Comparison of ENCODE assay signal across 21 cellular contexts in genomic region chr6:113287396-113287795, GRCh38.
A peak's percentile ranks its signal among the peaks of the same experiment; 100 is the strongest.
DNase-seq lines count a peak whose midpoint lies in the region; ATAC-seq and TF ChIP-seq lines count a peak whose summit lies in the region.
"Had no signal": no experiment of that assay in that cellular context is flagged by ENCODE, and none has a peak within 500 bp of the region (broad histone marks: within the 10 kb centered on the region; RNA-seq: fewer than 3 reads in every experiment).

No MANE protein-coding gene starts in this region.

- no peaks in the 10 kb centered on the region for H3K27me3 ChIP-seq in GM06990 (replicated peaks; ENCODE audit: control insufficient read depth, insufficient read depth, low read length)
- no peaks in the 10 kb centered on the region for H3K27me3 ChIP-seq in tibial nerve
- H3K27me3 ChIP-seq: BLaER1, brain microvascular endothelial cell, tibial artery had no signal

- WGBS in tibial nerve, 2 donors = 81 to 82% methylated on average over 2 of the region's 2 CpGs

- H3K36me3 ChIP-seq in GM06990 (ENCODE audit: control insufficient read depth, insufficient read depth, low read length) = no peaks in the 10 kb centered on the region
- no peaks in the 10 kb centered on the region for H3K36me3 ChIP-seq in tibial nerve
- H3K36me3 ChIP-seq: BLaER1, brain microvascular endothelial cell, left ventricle myocardium inferior, tibial artery had no signal

- ATAC-seq in GM18867 (IDR thresholded peaks at IDR 0.05; ENCODE audit: unreplicated experiment) (peak; percentile 76), GM21825 (IDR thresholded peaks at IDR 0.05; ENCODE audit: unreplicated experiment) (peak; percentile 66), HG03378 (IDR thresholded peaks at IDR 0.05; ENCODE audit: unreplicated experiment) (peak; percentile 84)
- ATAC-seq: HepG2; mucosa of descending colon; stimulated activated effector memory CD8-positive, alpha-beta T cell treated with anti-CD3 and anti-CD28 coated beads, Interleukin-12 subunit alpha, Interleukin-12 subunit beta, amount 100 ng/mL, for 72 hours had no signal

- TF ChIP-seq POLR2A in tibial nerve (IDR thresholded peaks at IDR 0.05) = no peak

- H3K4me3 ChIP-seq in GM06990 (replicated peaks; ENCODE audit: low read depth, low read length) (no peak overlapping the region), tibial nerve (no peak overlapping the region)
- H3K4me3 ChIP-seq: BLaER1, left ventricle myocardium inferior, mucosa of descending colon, tibial artery had no signal

- peaks cover 0 to 7% (median 0%) of the 10 kb centered on the region in 4 donors for H3K4me1 ChIP-seq in tibial nerve
- H3K4me1 ChIP-seq: BLaER1, left ventricle myocardium inferior, tibial artery had no signal

- H3K27ac ChIP-seq in tibial nerve = no peak overlapping the region
- H3K27ac ChIP-seq: BLaER1, brain microvascular endothelial cell, epithelial cell of prostate, left ventricle myocardium inferior, tibial artery had no signal

- peak; percentile 69 for DNase-seq in GM06990 (ENCODE audit: extremely low read depth, insufficient read length)
- DNase-seq in NCI-H82 (lab: John Stamatoyannopoulos, UW) = no peak
- no peak for DNase-seq in NCI-H1930 (lab: John Stamatoyannopoulos, UW)
- DNase-seq in SHP77 treated with DMSO at 0.1 percent for 48 hours (lab: John Stamatoyannopoulos, UW) = no peak
- no peak for DNase-seq in tibial nerve (ENCODE audit: low spot score in 2 of 2)
- DNase-seq: 8988T; activated naive CD8-positive, alpha-beta T cell treated with anti-CD3 and anti-CD28 coated beads, Interleukin-2, amount 10 ng/mL, durations not matched to agents 7 days and 5 days; brain microvascular endothelial cell; left ventricle myocardium inferior; mucosa of descending colon; NCI-H2029; NCI-H524; SHP77; tibial artery had no signal

- no peak for TF ChIP-seq EP300 in tibial nerve (IDR thresholded peaks at IDR 0.05)

- peaks cover 0 to 17% (median 4%) of the 10 kb centered on the region in 4 donors for H3K9me3 ChIP-seq in tibial nerve
- H3K9me3 ChIP-seq: BLaER1, mucosa of descending colon had no signal

- TF ChIP-seq CTCF in GM06990 (IDR thresholded peaks at IDR 0.05; ENCODE audit: insufficient read depth, low read length, poor library complexity, severe bottlenecking) = no peak
- TF ChIP-seq CTCF in tibial nerve (IDR thresholded peaks at IDR 0.05) = no peak
